In genomic region chr11:35343033-35343598, GRCh38 we compare ENCODE assay signal across 11 cellular contexts.
DNase-seq lines count a peak whose midpoint lies in the region; ATAC-seq and TF ChIP-seq lines count a peak whose summit lies in the region.
"Had no signal": no experiment of that assay in that cellular context is flagged by ENCODE, and none has a peak within 500 bp of the region (broad histone marks: within the 10 kb centered on the region; RNA-seq: fewer than 3 reads in every experiment).

No MANE protein-coding gene starts in this region.

- H3K9me3 ChIP-seq in CD4-positive, CD25-positive, alpha-beta regulatory T cell (ENCODE audit: control insufficient read depth in 2 of 2, low read length in 2 of 2) = no peaks in the 10 kb centered on the region
- H3K9me3 ChIP-seq in endodermal cell (ENCODE audit: control insufficient read depth, low read length) = no peaks in the 10 kb centered on the region
- H3K9me3 ChIP-seq: SJSA1 had no signal

- H3K27ac Mint-ChIP-seq in CD4-positive, CD25-positive, alpha-beta regulatory T cell = peak overlapping the region; percentile 7 to 70 (median 64)
- peak overlapping the region; percentile 85 to 88 for H3K27ac Mint-ChIP-seq in activated naive CD4-positive, alpha-beta T cell treated with anti-CD3 and anti-CD28 coated beads, Interleukin-2, amount 50 U/mL, for 72 hours
- no peak overlapping the region for H3K27ac Mint-ChIP-seq in endodermal cell

- WGBS in endodermal cell (ENCODE audit: insufficient coverage in 1 of 2, insufficient read length in 1 of 2), 2 experiments = 94 to 100% methylated on average over 1 to 5 of the region's 5 CpGs

- H3K4me3 ChIP-seq in CD4-positive, CD25-positive, alpha-beta regulatory T cell (ENCODE audit: low read depth, low read length) = peak overlapping the region; percentile 64
- H3K4me3 ChIP-seq in endodermal cell (ENCODE audit: low read length) (no peak overlapping the region), coronary artery (no peak overlapping the region)
- H3K4me3 ChIP-seq: cardiac muscle cell, SJSA1 had no signal

- peaks cover 0 to 5% (median 1%) of the 10 kb centered on the region in 7 donors for H3K9me3 Mint-ChIP-seq in CD4-positive, CD25-positive, alpha-beta regulatory T cell
- peaks cover 4 to 16% of the 10 kb centered on the region in 2 donors for H3K9me3 Mint-ChIP-seq in activated naive CD4-positive, alpha-beta T cell treated with anti-CD3 and anti-CD28 coated beads, Interleukin-2, amount 50 U/mL, for 72 hours
- no peaks in the 10 kb centered on the region for H3K9me3 Mint-ChIP-seq in endodermal cell

- peaks cover 16% of the 10 kb centered on the region for H3K27me3 Mint-ChIP-seq in CD4-positive, CD25-positive, alpha-beta regulatory T cell
- peaks cover 11% of the 10 kb centered on the region for H3K27me3 Mint-ChIP-seq in endodermal cell (ENCODE audit: insufficient read depth)

- peaks cover 17 to 64% (median 20%) of the 10 kb centered on the region in 4 donors for H3K4me1 Mint-ChIP-seq in CD4-positive, CD25-positive, alpha-beta regulatory T cell
- H3K4me1 Mint-ChIP-seq in endodermal cell = no peaks in the 10 kb centered on the region

- no peak overlapping the region for H3K9ac ChIP-seq in endodermal cell (ENCODE audit: extremely low read depth, low read length, poor library complexity, severe bottlenecking)
- H3K9ac ChIP-seq: KMS-11 had no signal

- no peaks in the 10 kb centered on the region for H3K27me3 ChIP-seq in CD4-positive, CD25-positive, alpha-beta regulatory T cell (ENCODE audit: control insufficient read depth, insufficient read depth, low read length)
- no peaks in the 10 kb centered on the region for H3K27me3 ChIP-seq in endodermal cell (ENCODE audit: control insufficient read depth, insufficient read depth, low read length, poor library complexity, severe bottlenecking)
- H3K27me3 ChIP-seq: cardiac muscle cell, SJSA1 had no signal

- H3K4me1 ChIP-seq in CD4-positive, CD25-positive, alpha-beta regulatory T cell (ENCODE audit: control insufficient read depth, insufficient read depth, low read length, poor library complexity, severe bottlenecking) = peaks cover 8% of the 10 kb centered on the region
- H3K4me1 ChIP-seq in endodermal cell (ENCODE audit: control insufficient read depth, insufficient read depth, low read length) = peaks cover 3% of the 10 kb centered on the region

- H3K27ac ChIP-seq in CD4-positive, CD25-positive, alpha-beta regulatory T cell (ENCODE audit: insufficient read depth, low read length, poor library complexity, severe bottlenecking) = no peak overlapping the region
- H3K27ac ChIP-seq in endodermal cell (ENCODE audit: low read depth, low read length) = no peak overlapping the region
- no peak overlapping the region for H3K27ac ChIP-seq in coronary artery
- H3K27ac ChIP-seq: cardiac muscle cell, KMS-11, SJSA1 had no signal

- peak overlapping the region; percentile 13 to 57 (median 34) for H3K4me3 Mint-ChIP-seq in CD4-positive, CD25-positive, alpha-beta regulatory T cell
- no peak overlapping the region for H3K4me3 Mint-ChIP-seq in endodermal cell

- ATAC-seq in CD4-positive, CD25-positive, alpha-beta regulatory T cell (ENCODE audit: low read depth in 2 of 2) = peak; percentile 70 to 75
- ATAC-seq in GM21423 (IDR thresholded peaks at IDR 0.05; ENCODE audit: unreplicated experiment) = peak; percentile 60
- peak; percentile 54 for ATAC-seq in HG03575 (IDR thresholded peaks at IDR 0.05; ENCODE audit: extremely low read depth, insufficient number of reproducible peaks, low FRiP score, unreplicated experiment)
- peak; percentile 91 for ATAC-seq in activated naive CD4-positive, alpha-beta T cell treated with anti-CD3 and anti-CD28 coated beads, Interleukin-2, amount 50 U/mL, for 72 hours
- no peak for ATAC-seq in HG02798 (IDR thresholded peaks at IDR 0.05; ENCODE audit: poor library complexity, unreplicated experiment)

- H3K36me3 ChIP-seq in CD4-positive, CD25-positive, alpha-beta regulatory T cell (ENCODE audit: control insufficient read depth, insufficient read depth, low read length) = no peaks in the 10 kb centered on the region
- no peaks in the 10 kb centered on the region for H3K36me3 ChIP-seq in endodermal cell (ENCODE audit: control insufficient read depth, insufficient read depth, low read length)
- H3K36me3 ChIP-seq: cardiac muscle cell, SJSA1 had no signal

- H3K36me3 Mint-ChIP-seq in CD4-positive, CD25-positive, alpha-beta regulatory T cell = no peaks in the 10 kb centered on the region
- H3K36me3 Mint-ChIP-seq in activated naive CD4-positive, alpha-beta T cell treated with anti-CD3 and anti-CD28 coated beads, Interleukin-2, amount 50 U/mL, for 72 hours = peaks cover 8 to 17% of the 10 kb centered on the region in 2 donors
- H3K36me3 Mint-ChIP-seq in endodermal cell (ENCODE audit: low read depth) = no peaks in the 10 kb centered on the region

- TF ChIP-seq CTCF in endodermal cell (conservative IDR thresholded peaks at IDR 0.05) (no peak), coronary artery (IDR thresholded peaks at IDR 0.05) (no peak)

- peak in 2 of 3 donors; percentile 53 to 93 for DNase-seq in CD4-positive, CD25-positive, alpha-beta regulatory T cell
- DNase-seq in activated naive CD4-positive, alpha-beta T cell treated with anti-CD3 and anti-CD28 coated beads, Interleukin-2, amount 50 U/mL, for 72 hours (ENCODE audit: low spot score in 2 of 2) = peak; percentile 42 to 71
- DNase-seq in endodermal cell (no peak), coronary artery (ENCODE audit: low spot score) (no peak), SHP77 (lab: John Stamatoyannopoulos, UW) (no peak)

Comparison
In these comparisons a context has a peak if more than half of its experiments do, and no peak if none do; other contexts are left out.
1. DNase-seq: peak in CD4-positive, CD25-positive, alpha-beta regulatory T cell (2 of 3) and activated naive CD4-positive, alpha-beta T cell treated with anti-CD3 and anti-CD28 coated beads, Interleukin-2, amount 50 U/mL, for 72 hours (2 of 2); none in endodermal cell (single experiment), coronary artery (single experiment) and SHP77 (0 of 2).